22 cellular contexts compared by ENCODE assay signal in the genomic region with DNA sequence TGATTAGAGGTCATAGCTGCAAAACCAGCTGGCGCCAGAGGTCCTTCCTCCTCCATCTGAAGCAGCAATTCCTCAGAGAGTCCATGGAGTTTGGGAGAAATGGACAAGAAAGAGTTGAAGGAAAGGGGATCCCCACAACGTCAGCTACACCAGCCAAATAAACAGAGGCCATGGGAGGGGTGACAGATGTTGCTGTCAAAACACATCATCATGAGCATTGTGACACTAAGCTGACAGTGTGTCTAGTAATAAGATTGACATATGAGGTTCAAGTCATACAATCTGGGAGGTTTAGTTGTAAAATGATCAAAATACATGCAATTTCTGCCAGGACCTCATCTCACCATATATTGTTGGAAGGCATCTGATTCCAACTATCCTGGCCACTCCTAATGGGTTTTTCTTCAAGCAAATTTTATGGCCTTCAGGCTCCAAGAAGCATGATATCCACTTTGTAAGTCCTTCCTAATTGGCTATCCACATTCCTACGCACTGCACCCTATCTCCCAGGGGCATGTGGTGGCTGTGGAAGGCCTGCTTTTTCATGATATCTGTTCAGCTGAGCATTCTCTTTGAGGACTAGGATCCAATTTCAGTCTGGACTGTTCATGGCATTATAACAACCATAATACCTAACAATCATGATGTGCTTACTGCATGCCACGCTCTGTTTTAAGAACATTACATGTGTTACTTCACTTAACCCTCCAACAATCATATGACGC.
"Had no signal": no experiment of that assay in that cellular context is flagged by ENCODE, and none has a peak within 500 bp of the region (broad histone marks: within the 10 kb centered on the region; RNA-seq: fewer than 3 reads in every experiment).

No MANE protein-coding gene starts in this region.

- H3K27me3 Mint-ChIP-seq: activated CD4-positive, alpha-beta T cell treated with anti-CD3 and anti-CD28 coated beads for 36 hours; activated naive CD4-positive, alpha-beta T cell treated with anti-CD3 and anti-CD28 coated beads, Interleukin-2, amount 50 U/mL, for 24 hours; dendritic cell treated with granulocyte-macrophage colony-stimulating factor and Interleukin-4, amounts not matched to agents 40 ng/mL and 50 ng/mL, for 4 days had no signal

- FAIRE-seq: islet of Langerhans had no signal

- H3K4me1 Mint-ChIP-seq: activated CD4-positive, alpha-beta T cell treated with anti-CD3 and anti-CD28 coated beads for 36 hours; activated naive CD4-positive, alpha-beta T cell treated with anti-CD3 and anti-CD28 coated beads, Interleukin-2, amount 50 U/mL, for 24 hours; memory B cell; stimulated activated naive CD8-positive, alpha-beta T cell treated with anti-CD3 and anti-CD28 coated beads, Interleukin-15, amount 100 ng/mL, for 72 hours; WTC11 had no signal

- ATAC-seq: body of pancreas; gastrocnemius medialis; left cardiac atrium; right lobe of liver; stimulated activated naive CD8-positive, alpha-beta T cell treated with anti-CD3 and anti-CD28 coated beads, Interleukin-15, amount 100 ng/mL, for 72 hours; WTC11 had no signal

- H3K4me3 Mint-ChIP-seq: activated CD4-positive, alpha-beta T cell treated with anti-CD3 and anti-CD28 coated beads for 36 hours; activated naive CD4-positive, alpha-beta T cell treated with anti-CD3 and anti-CD28 coated beads, Interleukin-2, amount 50 U/mL, for 24 hours; dendritic cell treated with granulocyte-macrophage colony-stimulating factor and Interleukin-4, amounts not matched to agents 40 ng/mL and 50 ng/mL, for 4 days; memory B cell; neural crest cell; stimulated activated naive CD8-positive, alpha-beta T cell treated with anti-CD3 and anti-CD28 coated beads, Interleukin-15, amount 100 ng/mL, for 72 hours; WTC11 had no signal

- H3K9me3 Mint-ChIP-seq: activated naive CD4-positive, alpha-beta T cell treated with anti-CD3 and anti-CD28 coated beads, Interleukin-2, amount 50 U/mL, for 24 hours; dendritic cell treated with granulocyte-macrophage colony-stimulating factor and Interleukin-4, amounts not matched to agents 40 ng/mL and 50 ng/mL, for 4 days; memory B cell; neural crest cell; stimulated activated naive CD8-positive, alpha-beta T cell treated with anti-CD3 and anti-CD28 coated beads, Interleukin-15, amount 100 ng/mL, for 72 hours; WTC11 had no signal

- DNase-seq: activated CD4-positive, alpha-beta T cell treated with anti-CD3 and anti-CD28 coated beads for 36 hours; activated CD4-positive, alpha-beta T cell treated with anti-CD3 and anti-CD28 coated beads, Interleukin-2, amount 50 U/mL, for 4 hours; activated gamma-delta T cell treated with Interleukin-2 at 50 U/mL for 16 hours; activated T-cell treated with anti-CD3 and anti-CD28 coated beads, Interleukin-2, amount 50 U/mL, for 1 hour; anterior cingulate cortex; body of pancreas; effector memory CD4-positive, alpha-beta T cell; esophagus squamous epithelium; gastrocnemius medialis; hypothalamus; left cardiac atrium; posterior cingulate gyrus; right lobe of liver; stimulated activated CD4-positive, alpha-beta T cell treated with anti-CD3 and anti-CD28 coated beads, Interleukin-1b, Interleukin-23, amount 100 ng/mL, for 48 hours; stimulated activated naive CD8-positive, alpha-beta T cell treated with anti-CD3 and anti-CD28 coated beads, Interleukin-15, amount 100 ng/mL, for 72 hours; tibial artery had no signal

- H3K27ac Mint-ChIP-seq: activated CD4-positive, alpha-beta T cell treated with anti-CD3 and anti-CD28 coated beads for 36 hours; activated naive CD4-positive, alpha-beta T cell treated with anti-CD3 and anti-CD28 coated beads, Interleukin-2, amount 50 U/mL, for 24 hours; dendritic cell treated with granulocyte-macrophage colony-stimulating factor and Interleukin-4, amounts not matched to agents 40 ng/mL and 50 ng/mL, for 4 days; memory B cell; WTC11 had no signal

- H3K36me3 Mint-ChIP-seq: activated naive CD4-positive, alpha-beta T cell treated with anti-CD3 and anti-CD28 coated beads, Interleukin-2, amount 50 U/mL, for 24 hours; memory B cell; WTC11 had no signal
